ENCODE assay signal across 22 cellular contexts in the genomic region with DNA sequence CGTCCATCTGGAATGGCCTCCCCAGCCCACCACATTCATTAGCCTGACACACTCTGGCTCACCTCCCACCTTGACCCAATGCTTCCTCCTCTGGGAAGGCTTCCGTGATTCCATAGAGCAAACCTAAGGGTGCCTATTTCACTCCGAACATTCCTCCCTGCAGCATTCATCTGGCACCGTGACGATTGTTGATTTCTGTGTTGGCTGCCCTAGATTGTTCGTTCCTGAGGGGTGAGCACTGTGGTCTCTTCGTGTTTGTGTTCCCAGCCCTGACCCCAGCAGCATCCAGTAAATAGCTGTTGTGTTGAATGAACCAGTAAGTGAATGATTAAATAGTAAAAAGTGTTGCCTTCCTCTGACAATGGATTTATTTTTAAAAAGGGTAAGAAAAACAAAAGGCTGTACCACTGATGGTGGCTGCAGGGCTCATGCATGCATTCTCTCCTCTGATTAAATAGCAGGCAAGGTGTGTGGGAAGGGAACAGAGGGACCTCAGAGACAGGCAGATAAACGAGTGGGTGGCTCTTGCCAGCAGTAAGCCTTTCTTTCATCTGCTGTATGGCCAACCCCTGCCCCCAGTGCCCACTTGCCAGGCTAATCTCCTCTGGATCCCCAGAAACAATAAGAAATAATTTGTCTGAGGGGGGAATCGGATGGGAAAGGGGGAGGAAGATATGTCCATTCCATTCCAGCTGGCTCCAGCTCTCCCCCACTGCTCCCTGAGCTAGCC. TPM values are rescaled to one million over a fixed set of nuclear protein-coding genes. Genes with fewer than 3 reads are reported as not detected.
DNase-seq lines count a peak whose midpoint lies in the region; ATAC-seq and TF ChIP-seq lines count a peak whose summit lies in the region.
"Had no signal": no experiment of that assay in that cellular context is flagged by ENCODE, and none has a peak within 500 bp of the region (broad histone marks: within the 10 kb centered on the region; RNA-seq: fewer than 3 reads in every experiment).

No MANE protein-coding gene starts in this region.

- H3K9me3 ChIP-seq in left ventricle myocardium inferior (replicated peaks): peaks cover 2% of the 10 kb centered on the region
- H3K9me3 ChIP-seq: BLaER1 had no signal

- H3K27ac ChIP-seq in angular gyrus (ENCODE audit: low read depth, low read length) (peak overlapping the region; percentile 67), dorsolateral prefrontal cortex (peak overlapping the region in 55 of 59 donors; percentile 2 to 83 (median 68)), temporal lobe (ENCODE audit: low read depth, low read length) (peak overlapping the region; percentile 83), left ventricle myocardium inferior (replicated peaks) (no peak overlapping the region)
- H3K27ac ChIP-seq: BLaER1, SK-N-MC had no signal

- H3K4me1 ChIP-seq in left ventricle myocardium inferior: no peaks in the 10 kb centered on the region
- H3K4me1 ChIP-seq: BLaER1 had no signal

- intact Hi-C loops in dorsolateral prefrontal cortex (cut with DNase I): loop anchor here in 1 of 2 donors (5.0 kb wide), 1 partner anchor 47 kb away; a partner anchor contains a TSS
- intact Hi-C loops in left ventricle myocardium inferior (cut with micrococcal nuclease): no loop called here

- H3K4me3 ChIP-seq in dorsolateral prefrontal cortex (peak overlapping the region in 1 of 59 donors; percentile 16), left ventricle myocardium inferior (no peak overlapping the region)
- H3K4me3 ChIP-seq: BLaER1, SK-N-MC had no signal

- H3K36me3 ChIP-seq in left ventricle myocardium inferior: no peaks in the 10 kb centered on the region
- H3K36me3 ChIP-seq: BLaER1 had no signal

- DNase-seq in Daoy (ENCODE audit: low read depth) (peak; percentile 30), dorsolateral prefrontal cortex (peak in 6 of 10 donors; percentile 7 to 53 (median 42)), left ventricle myocardium inferior (no peak), inferior parietal cortex (ENCODE audit: extremely low spot score) (no peak)
- DNase-seq: CD4-positive, alpha-beta T cell; GOT3; HCEC 1CT; KBM-7; MM.1S; NCI-H1694 treated with DMSO at 0.1 percent for 48 hours; NCI-H2081 treated with DMSO at 0.1 percent for 48 hours; NCI-H2171; NCI-H345; NCI-H524; NCI-H774; SIG-M5 had no signal

- H3K27me3 ChIP-seq in dorsolateral prefrontal cortex (peaks cover 0 to 2% (median 0%) of the 10 kb centered on the region in 45 donors), left ventricle myocardium inferior (ENCODE audit: low read depth) (peaks cover 94% of the 10 kb centered on the region)
- H3K27me3 ChIP-seq: BLaER1 had no signal

- ATAC-seq in HG03457 (IDR thresholded peaks at IDR 0.05; ENCODE audit: unreplicated experiment): no peak
- ATAC-seq: HepG2 had no signal

- TF ChIP-seq CTCF in dorsolateral prefrontal cortex (IDR thresholded peaks at IDR 0.05 in 54 of 56, conservative IDR thresholded peaks at IDR 0.05 in 2 of 56; ENCODE audit: low read depth in 1 of 56, partially characterized antibody in 56 of 56) (no peak), left ventricle myocardium inferior (IDR thresholded peaks at IDR 0.05; ENCODE audit: borderline replicate concordance) (no peak)

RNA-seq across cellular contexts. Expression of a gene that starts 48.4 kb away (rescaled TPM):
- 2.3 and 5.0 TPM in 2 replicates for total RNA-seq in Daoy (2014; rRNA removed; shearing (Covaris generic))
- 100 to 1,000 TPM in 119 of 120 experiments, 10 to 100 TPM in 1; 82.6 to 384 (median 222) TPM for total RNA-seq in dorsolateral prefrontal cortex
- total RNA-seq in temporal lobe: 46.7 TPM
- 0.44 TPM for total RNA-seq in left ventricle myocardium inferior
- total RNA-seq: HepG2 had no signal

Comparison
In these comparisons a context has a peak if more than half of its experiments do, and no peak if none do; other contexts are left out.
1. DNase-seq: peak in Daoy (single experiment) and dorsolateral prefrontal cortex (6 of 10); none in left ventricle myocardium inferior (single experiment) and inferior parietal cortex (single experiment).